Comparison of ENCODE assay signal across 1 cellular context in the genomic region with DNA sequence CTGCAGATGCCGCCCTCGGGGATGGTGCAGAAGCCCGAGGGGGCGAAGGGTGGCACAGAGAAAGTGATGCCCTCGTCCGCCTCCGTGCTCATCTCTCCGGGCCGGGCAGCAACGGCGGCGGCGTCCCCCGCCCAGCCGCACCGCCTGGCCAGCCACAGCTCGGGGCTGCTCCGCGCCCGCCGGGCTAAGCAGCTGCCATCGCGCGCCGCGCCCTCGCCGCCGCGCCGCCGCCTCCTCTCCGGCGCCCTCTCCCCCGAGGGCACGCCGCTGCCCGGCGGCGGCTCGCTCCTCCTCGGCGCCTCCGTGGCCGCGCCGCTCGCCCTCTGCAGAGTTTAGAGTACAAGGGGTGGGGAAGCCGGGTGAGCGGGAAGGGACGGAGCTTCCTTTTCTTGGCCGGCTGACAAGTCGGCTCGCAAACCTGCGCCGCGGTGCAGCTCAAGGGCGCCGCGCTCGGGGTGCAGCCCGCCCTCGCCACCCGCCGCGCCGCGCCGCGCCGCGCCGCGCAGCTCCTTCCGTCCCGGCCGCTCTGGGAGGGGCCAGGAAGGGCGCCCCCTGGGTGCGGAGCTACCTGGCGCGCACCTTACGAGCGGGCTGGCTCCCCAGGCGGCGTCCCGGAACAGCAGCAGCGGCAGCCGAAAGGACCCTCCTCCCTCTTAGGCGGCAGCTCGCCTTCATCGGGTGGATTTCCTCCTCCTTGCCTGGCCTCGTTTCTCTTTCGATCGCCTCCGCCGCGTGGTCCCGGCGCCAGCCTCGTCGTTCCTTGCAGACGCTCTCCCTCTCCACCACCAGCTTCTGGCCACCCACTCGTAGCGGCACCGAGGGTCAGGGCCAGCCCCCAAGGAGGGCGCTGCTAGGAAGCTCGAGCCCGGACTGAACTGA.
TF ChIP-seq lines count a peak whose summit lies in the region.

A gene with protein sequence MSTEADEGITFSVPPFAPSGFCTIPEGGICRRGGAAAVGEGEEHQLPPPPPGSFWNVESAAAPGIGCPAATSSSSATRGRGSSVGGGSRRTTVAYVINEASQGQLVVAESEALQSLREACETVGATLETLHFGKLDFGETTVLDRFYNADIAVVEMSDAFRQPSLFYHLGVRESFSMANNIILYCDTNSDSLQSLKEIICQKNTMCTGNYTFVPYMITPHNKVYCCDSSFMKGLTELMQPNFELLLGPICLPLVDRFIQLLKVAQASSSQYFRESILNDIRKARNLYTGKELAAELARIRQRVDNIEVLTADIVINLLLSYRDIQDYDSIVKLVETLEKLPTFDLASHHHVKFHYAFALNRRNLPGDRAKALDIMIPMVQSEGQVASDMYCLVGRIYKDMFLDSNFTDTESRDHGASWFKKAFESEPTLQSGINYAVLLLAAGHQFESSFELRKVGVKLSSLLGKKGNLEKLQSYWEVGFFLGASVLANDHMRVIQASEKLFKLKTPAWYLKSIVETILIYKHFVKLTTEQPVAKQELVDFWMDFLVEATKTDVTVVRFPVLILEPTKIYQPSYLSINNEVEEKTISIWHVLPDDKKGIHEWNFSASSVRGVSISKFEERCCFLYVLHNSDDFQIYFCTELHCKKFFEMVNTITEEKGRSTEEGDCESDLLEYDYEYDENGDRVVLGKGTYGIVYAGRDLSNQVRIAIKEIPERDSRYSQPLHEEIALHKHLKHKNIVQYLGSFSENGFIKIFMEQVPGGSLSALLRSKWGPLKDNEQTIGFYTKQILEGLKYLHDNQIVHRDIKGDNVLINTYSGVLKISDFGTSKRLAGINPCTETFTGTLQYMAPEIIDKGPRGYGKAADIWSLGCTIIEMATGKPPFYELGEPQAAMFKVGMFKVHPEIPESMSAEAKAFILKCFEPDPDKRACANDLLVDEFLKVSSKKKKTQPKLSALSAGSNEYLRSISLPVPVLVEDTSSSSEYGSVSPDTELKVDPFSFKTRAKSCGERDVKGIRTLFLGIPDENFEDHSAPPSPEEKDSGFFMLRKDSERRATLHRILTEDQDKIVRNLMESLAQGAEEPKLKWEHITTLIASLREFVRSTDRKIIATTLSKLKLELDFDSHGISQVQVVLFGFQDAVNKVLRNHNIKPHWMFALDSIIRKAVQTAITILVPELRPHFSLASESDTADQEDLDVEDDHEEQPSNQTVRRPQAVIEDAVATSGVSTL (N-terminal part only) (minus strand): TSS at position 412 of the 879 bp plus-strand sequence. CDS start 320 bp downstream, at position 92.

TF ChIP-seq in SK-N-SH, 30 proteins besides CTCF, POLR2A, EP300 and RAD21:
- TF ChIP-seq, protein P1, sequence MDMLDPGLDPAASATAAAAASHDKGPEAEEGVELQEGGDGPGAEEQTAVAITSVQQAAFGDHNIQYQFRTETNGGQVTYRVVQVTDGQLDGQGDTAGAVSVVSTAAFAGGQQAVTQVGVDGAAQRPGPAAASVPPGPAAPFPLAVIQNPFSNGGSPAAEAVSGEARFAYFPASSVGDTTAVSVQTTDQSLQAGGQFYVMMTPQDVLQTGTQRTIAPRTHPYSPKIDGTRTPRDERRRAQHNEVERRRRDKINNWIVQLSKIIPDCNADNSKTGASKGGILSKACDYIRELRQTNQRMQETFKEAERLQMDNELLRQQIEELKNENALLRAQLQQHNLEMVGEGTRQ (IDR thresholded peaks at IDR 0.05; ENCODE audit: borderline replicate concordance, low read depth, low read length): no peak
- TF ChIP-seq RFX5 (IDR thresholded peaks at IDR 0.05; ENCODE audit: low read length) (no peak), ELF1 (IDR thresholded peaks at IDR 0.05) (no peak), JUND (IDR thresholded peaks at IDR 0.05) (no peak), FOXJ3 (CRISPR knock-in tag; IDR thresholded peaks at IDR 0.05) (no peak), FOSL2 (IDR thresholded peaks at IDR 0.05; ENCODE audit: borderline replicate concordance, low read depth) (no peak), MEF2A (IDR thresholded peaks at IDR 0.05; ENCODE audit: borderline replicate concordance, low read depth) (no peak), TCF12 (IDR thresholded peaks at IDR 0.05) (no peak), TAF1 (IDR thresholded peaks at IDR 0.05; ENCODE audit: borderline replicate concordance, low read depth, low read length) (no peak), SMC3 (IDR thresholded peaks at IDR 0.05; ENCODE audit: low read depth, low read length) (peak; percentile 56), RCOR1 (IDR thresholded peaks at IDR 0.05; ENCODE audit: low read length) (no peak), NRF1 (IDR thresholded peaks at IDR 0.05; ENCODE audit: low read depth, low read length) (0 out of 2 replicates have a peak, but pooled peaks have one; percentile 21), EZH2phosphoT487 (IDR thresholded peaks at IDR 0.05; ENCODE audit: borderline replicate concordance, low read depth) (no peak), POLR2AphosphoS5 (IDR thresholded peaks at IDR 0.05; ENCODE audit: low read depth, low read length) (no peak), TEAD4 (IDR thresholded peaks at IDR 0.05; ENCODE audit: borderline replicate concordance, insufficient read depth) (no peak), GATA2 (CRISPR knock-in tag; IDR thresholded peaks at IDR 0.05) (no peak), MXI1 (IDR thresholded peaks at IDR 0.05; ENCODE audit: low read depth, low read length) (peak; percentile 11; the same call in 1 of the 2 replicates), NFIC (IDR thresholded peaks at IDR 0.05; ENCODE audit: borderline replicate concordance) (peak; percentile 53)
- TF ChIP-seq, protein P2, sequence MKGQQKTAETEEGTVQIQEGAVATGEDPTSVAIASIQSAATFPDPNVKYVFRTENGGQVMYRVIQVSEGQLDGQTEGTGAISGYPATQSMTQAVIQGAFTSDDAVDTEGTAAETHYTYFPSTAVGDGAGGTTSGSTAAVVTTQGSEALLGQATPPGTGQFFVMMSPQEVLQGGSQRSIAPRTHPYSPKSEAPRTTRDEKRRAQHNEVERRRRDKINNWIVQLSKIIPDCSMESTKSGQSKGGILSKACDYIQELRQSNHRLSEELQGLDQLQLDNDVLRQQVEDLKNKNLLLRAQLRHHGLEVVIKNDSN (IDR thresholded peaks at IDR 0.05; ENCODE audit: borderline replicate concordance, low read depth): no peak
- TF ChIP-seq, protein P3, sequence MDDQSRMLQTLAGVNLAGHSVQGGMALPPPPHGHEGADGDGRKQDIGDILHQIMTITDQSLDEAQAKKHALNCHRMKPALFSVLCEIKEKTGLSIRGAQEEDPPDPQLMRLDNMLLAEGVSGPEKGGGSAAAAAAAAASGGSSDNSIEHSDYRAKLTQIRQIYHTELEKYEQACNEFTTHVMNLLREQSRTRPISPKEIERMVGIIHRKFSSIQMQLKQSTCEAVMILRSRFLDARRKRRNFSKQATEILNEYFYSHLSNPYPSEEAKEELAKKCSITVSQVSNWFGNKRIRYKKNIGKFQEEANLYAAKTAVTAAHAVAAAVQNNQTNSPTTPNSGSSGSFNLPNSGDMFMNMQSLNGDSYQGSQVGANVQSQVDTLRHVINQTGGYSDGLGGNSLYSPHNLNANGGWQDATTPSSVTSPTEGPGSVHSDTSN (IDR thresholded peaks at IDR 0.05): no peak
- TF ChIP-seq, protein P4, sequence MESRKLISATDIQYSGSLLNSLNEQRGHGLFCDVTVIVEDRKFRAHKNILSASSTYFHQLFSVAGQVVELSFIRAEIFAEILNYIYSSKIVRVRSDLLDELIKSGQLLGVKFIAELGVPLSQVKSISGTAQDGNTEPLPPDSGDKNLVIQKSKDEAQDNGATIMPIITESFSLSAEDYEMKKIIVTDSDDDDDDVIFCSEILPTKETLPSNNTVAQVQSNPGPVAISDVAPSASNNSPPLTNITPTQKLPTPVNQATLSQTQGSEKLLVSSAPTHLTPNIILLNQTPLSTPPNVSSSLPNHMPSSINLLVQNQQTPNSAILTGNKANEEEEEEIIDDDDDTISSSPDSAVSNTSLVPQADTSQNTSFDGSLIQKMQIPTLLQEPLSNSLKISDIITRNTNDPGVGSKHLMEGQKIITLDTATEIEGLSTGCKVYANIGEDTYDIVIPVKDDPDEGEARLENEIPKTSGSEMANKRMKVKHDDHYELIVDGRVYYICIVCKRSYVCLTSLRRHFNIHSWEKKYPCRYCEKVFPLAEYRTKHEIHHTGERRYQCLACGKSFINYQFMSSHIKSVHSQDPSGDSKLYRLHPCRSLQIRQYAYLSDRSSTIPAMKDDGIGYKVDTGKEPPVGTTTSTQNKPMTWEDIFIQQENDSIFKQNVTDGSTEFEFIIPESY (IDR thresholded peaks at IDR 0.05; ENCODE audit: borderline replicate concordance, low read depth): no peak
- TF ChIP-seq, protein P5, sequence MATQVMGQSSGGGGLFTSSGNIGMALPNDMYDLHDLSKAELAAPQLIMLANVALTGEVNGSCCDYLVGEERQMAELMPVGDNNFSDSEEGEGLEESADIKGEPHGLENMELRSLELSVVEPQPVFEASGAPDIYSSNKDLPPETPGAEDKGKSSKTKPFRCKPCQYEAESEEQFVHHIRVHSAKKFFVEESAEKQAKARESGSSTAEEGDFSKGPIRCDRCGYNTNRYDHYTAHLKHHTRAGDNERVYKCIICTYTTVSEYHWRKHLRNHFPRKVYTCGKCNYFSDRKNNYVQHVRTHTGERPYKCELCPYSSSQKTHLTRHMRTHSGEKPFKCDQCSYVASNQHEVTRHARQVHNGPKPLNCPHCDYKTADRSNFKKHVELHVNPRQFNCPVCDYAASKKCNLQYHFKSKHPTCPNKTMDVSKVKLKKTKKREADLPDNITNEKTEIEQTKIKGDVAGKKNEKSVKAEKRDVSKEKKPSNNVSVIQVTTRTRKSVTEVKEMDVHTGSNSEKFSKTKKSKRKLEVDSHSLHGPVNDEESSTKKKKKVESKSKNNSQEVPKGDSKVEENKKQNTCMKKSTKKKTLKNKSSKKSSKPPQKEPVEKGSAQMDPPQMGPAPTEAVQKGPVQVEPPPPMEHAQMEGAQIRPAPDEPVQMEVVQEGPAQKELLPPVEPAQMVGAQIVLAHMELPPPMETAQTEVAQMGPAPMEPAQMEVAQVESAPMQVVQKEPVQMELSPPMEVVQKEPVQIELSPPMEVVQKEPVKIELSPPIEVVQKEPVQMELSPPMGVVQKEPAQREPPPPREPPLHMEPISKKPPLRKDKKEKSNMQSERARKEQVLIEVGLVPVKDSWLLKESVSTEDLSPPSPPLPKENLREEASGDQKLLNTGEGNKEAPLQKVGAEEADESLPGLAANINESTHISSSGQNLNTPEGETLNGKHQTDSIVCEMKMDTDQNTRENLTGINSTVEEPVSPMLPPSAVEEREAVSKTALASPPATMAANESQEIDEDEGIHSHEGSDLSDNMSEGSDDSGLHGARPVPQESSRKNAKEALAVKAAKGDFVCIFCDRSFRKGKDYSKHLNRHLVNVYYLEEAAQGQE (IDR thresholded peaks at IDR 0.05; ENCODE audit: low read depth, low read length): no peak
- TF ChIP-seq, protein P6, sequence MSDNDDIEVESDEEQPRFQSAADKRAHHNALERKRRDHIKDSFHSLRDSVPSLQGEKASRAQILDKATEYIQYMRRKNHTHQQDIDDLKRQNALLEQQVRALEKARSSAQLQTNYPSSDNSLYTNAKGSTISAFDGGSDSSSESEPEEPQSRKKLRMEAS (IDR thresholded peaks at IDR 0.05; ENCODE audit: low read depth): peak; percentile 59
- TF ChIP-seq, protein P7, sequence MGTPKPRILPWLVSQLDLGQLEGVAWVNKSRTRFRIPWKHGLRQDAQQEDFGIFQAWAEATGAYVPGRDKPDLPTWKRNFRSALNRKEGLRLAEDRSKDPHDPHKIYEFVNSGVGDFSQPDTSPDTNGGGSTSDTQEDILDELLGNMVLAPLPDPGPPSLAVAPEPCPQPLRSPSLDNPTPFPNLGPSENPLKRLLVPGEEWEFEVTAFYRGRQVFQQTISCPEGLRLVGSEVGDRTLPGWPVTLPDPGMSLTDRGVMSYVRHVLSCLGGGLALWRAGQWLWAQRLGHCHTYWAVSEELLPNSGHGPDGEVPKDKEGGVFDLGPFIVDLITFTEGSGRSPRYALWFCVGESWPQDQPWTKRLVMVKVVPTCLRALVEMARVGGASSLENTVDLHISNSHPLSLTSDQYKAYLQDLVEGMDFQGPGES (IDR thresholded peaks at IDR 0.05; ENCODE audit: low read depth, low read length): no peak
